In the genomic region with DNA sequence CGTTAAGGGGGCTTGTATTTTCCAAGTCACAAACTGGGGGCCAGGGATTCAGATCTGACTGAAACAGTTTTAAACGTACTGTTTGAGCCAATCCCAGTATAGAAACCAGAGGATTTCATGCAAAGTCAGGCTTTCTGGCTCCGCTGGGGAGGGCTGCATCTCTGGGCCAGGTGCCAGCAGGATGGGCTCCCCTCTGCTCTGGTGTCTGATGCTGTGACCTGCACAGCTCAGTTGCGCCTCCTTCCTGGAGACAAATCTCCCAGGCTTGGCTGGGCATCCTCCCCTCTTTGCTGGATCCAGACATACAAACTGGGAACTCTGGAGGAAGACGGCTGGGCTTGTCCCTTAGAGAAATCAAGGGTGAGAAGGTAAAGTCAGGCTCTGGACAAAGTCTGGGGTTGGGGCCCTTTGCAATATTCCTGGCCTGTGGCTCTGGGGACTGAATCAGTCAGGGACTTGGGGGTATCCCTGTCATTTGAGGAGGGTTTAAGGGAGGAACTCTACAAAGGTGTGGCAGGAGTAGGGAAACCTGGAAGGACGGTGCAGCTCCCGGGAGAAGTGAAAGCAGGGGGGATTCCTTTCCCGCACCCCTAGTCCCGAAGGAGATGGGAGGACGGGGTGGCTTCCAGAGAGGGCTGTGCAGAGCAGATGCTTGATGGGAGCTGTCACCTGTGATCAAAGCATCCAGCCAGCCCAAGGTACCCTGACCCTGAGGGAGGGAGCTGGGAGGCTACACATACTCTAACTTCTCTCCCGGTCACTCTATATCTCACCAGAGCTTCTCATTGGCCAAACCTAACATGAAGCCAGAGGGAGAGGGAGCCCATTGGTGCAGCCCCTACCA, we compare ENCODE assay signal across 15 cellular contexts.
"Had no signal": no experiment of that assay in that cellular context is flagged by ENCODE, and none has a peak within 500 bp of the region (broad histone marks: within the 10 kb centered on the region; RNA-seq: fewer than 3 reads in every experiment).

No MANE protein-coding gene starts in this region.

- H3K27me3 Mint-ChIP-seq: brain had no signal

- H3K4me1 Mint-ChIP-seq: activated B cell treated with CpG ODN at 0.5 μM for 24 hours; activated CD4-positive, alpha-beta T cell treated with anti-CD3 and anti-CD28 coated beads, Interleukin-2, amount 10 ng/mL, durations not matched to agents 24 days and 14 days had no signal

- DNase-seq: activated B cell treated with CpG ODN at 0.5 μM for 24 hours; activated CD4-positive, alpha-beta T cell treated with anti-CD3 and anti-CD28 coated beads, Interleukin-2, amount 10 ng/mL, durations not matched to agents 24 days and 14 days; activated CD8-positive, alpha-beta memory T cell treated with anti-CD3 and anti-CD28 coated beads for 24 hours; activated T-cell treated with anti-CD3 and anti-CD28 coated beads for 4 hours; amygdala; esophagus squamous epithelium; foreskin fibroblast; head of caudate nucleus; mucosa of descending colon; naive thymus-derived CD8-positive, alpha-beta T cell; stimulated activated naive CD4-positive, alpha-beta T cell had no signal

- H3K27ac Mint-ChIP-seq: activated B cell treated with CpG ODN at 0.5 μM for 24 hours; activated CD4-positive, alpha-beta T cell treated with anti-CD3 and anti-CD28 coated beads, Interleukin-2, amount 10 ng/mL, durations not matched to agents 24 days and 14 days; activated naive CD4-positive, alpha-beta T cell treated with anti-CD3 and anti-CD28 coated beads, Interleukin-2, amount 50 U/mL, for 72 hours; naive thymus-derived CD8-positive, alpha-beta T cell; T-helper 1 cell treated with Interleukin-12 subunit alpha and Interleukin-12 subunit beta and Interleukin-4 antibody, amounts not matched to agents 30 μg/mL and 1 μg/mL, for 36 hours; type B pancreatic cell had no signal

- H3K4me3 Mint-ChIP-seq: activated B cell treated with CpG ODN at 0.5 μM for 24 hours; activated CD4-positive, alpha-beta T cell treated with anti-CD3 and anti-CD28 coated beads, Interleukin-2, amount 10 ng/mL, durations not matched to agents 24 days and 14 days; brain; naive thymus-derived CD8-positive, alpha-beta T cell; T-helper 1 cell treated with Interleukin-12 subunit alpha and Interleukin-12 subunit beta and Interleukin-4 antibody, amounts not matched to agents 30 μg/mL and 1 μg/mL, for 36 hours; type B pancreatic cell had no signal

- H3K36me3 Mint-ChIP-seq: activated naive CD4-positive, alpha-beta T cell treated with anti-CD3 and anti-CD28 coated beads, Interleukin-2, amount 50 U/mL, for 72 hours; brain; type B pancreatic cell had no signal

- H3K9me3 Mint-ChIP-seq: activated B cell treated with CpG ODN at 0.5 μM for 24 hours; activated naive CD4-positive, alpha-beta T cell treated with anti-CD3 and anti-CD28 coated beads, Interleukin-2, amount 50 U/mL, for 72 hours; T-helper 1 cell treated with Interleukin-12 subunit alpha and Interleukin-12 subunit beta and Interleukin-4 antibody, amounts not matched to agents 30 μg/mL and 1 μg/mL, for 36 hours; type B pancreatic cell had no signal
